ENCODE assay signal across 25 cellular contexts in genomic region chr1:14760780-14761179, GRCh38.
A peak's percentile ranks its signal among the peaks of the same experiment; 100 is the strongest.
DNase-seq lines count a peak whose midpoint lies in the region; ATAC-seq, FAIRE-seq and TF ChIP-seq lines count a peak whose summit lies in the region.
"Had no signal": no experiment of that assay in that cellular context is flagged by ENCODE, and none has a peak within 500 bp of the region (broad histone marks: within the 10 kb centered on the region; RNA-seq: fewer than 3 reads in every experiment).

No MANE protein-coding gene starts in this region.

- peak overlapping the region; percentile 5 for H3K18ac ChIP-seq in neuronal stem cell (ENCODE audit: low read length)

- no peak for FAIRE-seq in GM12878 (lab: Jason Lieb, UNC)
- FAIRE-seq: A549, GM12891, GM18507, H54 had no signal

- WGBS in GM12878 (ENCODE audit: insufficient coverage, insufficient replicate concordance, low lambda C conversion rate, missing lambda C conversion rate): 8% methylated on average over 4 of the region's 5 CpGs
- no CpG with 5 or more reads among the region's 5 CpGs for WGBS in neuronal stem cell (ENCODE audit: extremely low coverage in 2 of 2, insufficient read length in 2 of 2, insufficient replicate concordance in 1 of 2), 2 donors

- no peak for TF ChIP-seq POLR2A in GM12878 (IDR thresholded peaks at IDR 0.05; ENCODE audit: low read depth, low read length)

- no peak overlapping the region for H2BK5ac ChIP-seq in neuronal stem cell (ENCODE audit: low read length)

- in situ Hi-C loops in GM12878 (cut with MboI): no loop called here

- H3K4me2 ChIP-seq in BLaER1 (peak overlapping the region; percentile 72), DOHH2 (ENCODE audit: low read length) (peak overlapping the region; percentile 50; the same call in 1 of the 2 replicates), GM12878 (ENCODE audit: control insufficient read depth, insufficient read depth) (no peak overlapping the region), neuronal stem cell (ENCODE audit: insufficient read depth, low read length, poor library complexity, severe bottlenecking) (no peak overlapping the region)
- H3K4me2 ChIP-seq: A549 had no signal

- H3K27me3 ChIP-seq in BLaER1 (peaks cover 19% of the 10 kb centered on the region; the same call in 1 of the 2 replicates), DOHH2 (ENCODE audit: control insufficient read depth, low read length) (0 out of 2 replicates have a peak, but pooled peaks cover 3% of the 10 kb centered on the region), GM12878 (replicated peaks in 1 of 2; ENCODE audit: control insufficient read depth in 2 of 2, insufficient read depth in 2 of 2, low read length in 1 of 2) (no peaks in the 10 kb centered on the region), neuronal stem cell (ENCODE audit: control insufficient read depth in 3 of 3, insufficient read depth in 3 of 3, low read depth in 1 of 3, low read length in 3 of 3) (no peaks in the 10 kb centered on the region)
- H3K27me3 ChIP-seq: BE2C had no signal

- H2AFZ ChIP-seq in GM12878 (ENCODE audit: control insufficient read depth, low read depth, low read length) (no peak overlapping the region), neuronal stem cell (ENCODE audit: low read length) (no peak overlapping the region)

- H3K9me2 ChIP-seq in DOHH2 (replicated peaks; ENCODE audit: control insufficient read depth, low read length): no peaks in the 10 kb centered on the region

- 0 out of 2 replicates have a peak, but pooled peaks cover 10% of the 10 kb centered on the region for H3F3A ChIP-seq in DOHH2 (ENCODE audit: control insufficient read depth, insufficient read depth)

- CTCF ChIA-PET in GM12878 (lab: Yijun Ruan, JAX): no interaction called here

- no peak for TF ChIP-seq RAD21 in GM12878 (IDR thresholded peaks at IDR 0.05; ENCODE audit: insufficient read depth, low read depth, low read length)

- no peak overlapping the region for H2AK5ac ChIP-seq in neuronal stem cell (ENCODE audit: low read depth, low read length)

- H3K4me3 ChIP-seq in BLaER1 (no peak overlapping the region), DOHH2 (ENCODE audit: low read length) (no peak overlapping the region), GM12878 (no peak overlapping the region), neuronal stem cell (ENCODE audit: low read length in 2 of 2) (no peak overlapping the region)
- H3K4me3 ChIP-seq: A549 had no signal

- H3K23ac ChIP-seq in neuronal stem cell (ENCODE audit: low read depth, low read length, poor library complexity): no peak overlapping the region

- H2BK120ac ChIP-seq in neuronal stem cell (ENCODE audit: low read depth, low read length): no peak overlapping the region

- H3K9me3 ChIP-seq in BLaER1 (no peaks in the 10 kb centered on the region), DOHH2 (ENCODE audit: control insufficient read depth, insufficient read depth, low read length) (no peaks in the 10 kb centered on the region), GM12878 (replicated peaks; ENCODE audit: control insufficient read depth, insufficient read depth, low read length) (no peaks in the 10 kb centered on the region), neuronal stem cell (replicated peaks in 1 of 2; ENCODE audit: control insufficient read depth in 2 of 2, insufficient read depth in 1 of 2, low read depth in 1 of 2, low read length in 2 of 2) (peaks cover 0 to 2% of the 10 kb centered on the region in 2 donors)
- H3K9me3 ChIP-seq: A549, BE2C, Caco-2 had no signal

- POLR2A ChIA-PET in GM12878 (lab: Charles Lee): no interaction called here

- no peak overlapping the region for H2BK12ac ChIP-seq in neuronal stem cell (ENCODE audit: low read length)

- SMC1A ChIA-PET in GM12878 (lab: Charles Lee; ENCODE audit: uncharacterized antibody, unreplicated experiment): no interaction called here

- no peak for ATAC-seq in GM12878
- ATAC-seq: A549; CD8-positive, alpha-beta T cell had no signal

- intact Hi-C loops in GM12878 (cut with micrococcal nuclease; ENCODE audit: unreplicated experiment): no loop called here

- H4K8ac ChIP-seq in neuronal stem cell (ENCODE audit: low read depth, low read length): no peak overlapping the region

- no peaks in the 10 kb centered on the region for H3K36me3 ChIP-seq in BLaER1
- no peaks in the 10 kb centered on the region for H3K36me3 ChIP-seq in DOHH2 (ENCODE audit: control insufficient read depth, low read length)
- no peaks in the 10 kb centered on the region for H3K36me3 ChIP-seq in GM12878 (ENCODE audit: control insufficient read depth in 2 of 2, insufficient read depth in 2 of 2, low read length in 1 of 2)
- peaks cover 0 to 57% of the 10 kb centered on the region in 2 donors for H3K36me3 ChIP-seq in neuronal stem cell (replicated peaks in 1 of 2; ENCODE audit: control insufficient read depth in 2 of 2, insufficient read depth in 2 of 2, low read length in 2 of 2)
- H3K36me3 ChIP-seq: BE2C had no signal

- H3K9ac ChIP-seq in BLaER1 (peak overlapping the region; percentile 43; the same call in 1 of the 2 replicates), GM12878 (ENCODE audit: control insufficient read depth, insufficient read depth, low read length) (no peak overlapping the region), neuronal stem cell (ENCODE audit: low read depth, low read length, poor library complexity) (no peak overlapping the region)

- H2BK15ac ChIP-seq in neuronal stem cell (ENCODE audit: low read length): no peak overlapping the region

- H3K27ac ChIP-seq in BLaER1 (peak overlapping the region; percentile 75), DOHH2 (ENCODE audit: low read depth, low read length) (no peak overlapping the region), GM12878 (ENCODE audit: control insufficient read depth, insufficient read depth) (no peak overlapping the region), neuronal stem cell (replicated peaks; ENCODE audit: low read length) (no peak overlapping the region)
- H3K27ac ChIP-seq: A549, C4-2B had no signal

- no TSS peak for BruUV-seq in GM12878 (replicated peaks; lab: Mats Ljungman, UMichigan)

- H3K4me1 ChIP-seq in BLaER1 (peaks cover 54% of the 10 kb centered on the region), DOHH2 (ENCODE audit: control insufficient read depth, low read length) (peaks cover 34% of the 10 kb centered on the region), GM12878 (ENCODE audit: control insufficient read depth, insufficient read depth, low read length) (peaks cover 4% of the 10 kb centered on the region), neuronal stem cell (ENCODE audit: control insufficient read depth in 2 of 2, insufficient read depth in 1 of 2, low read depth in 1 of 2, low read length in 2 of 2) (peaks cover 7 to 32% of the 10 kb centered on the region in 2 donors)
- H3K4me1 ChIP-seq: BE2C, Caco-2 had no signal

- H3K79me2 ChIP-seq in DOHH2 (ENCODE audit: control insufficient read depth, low read length) (no peaks in the 10 kb centered on the region), GM12878 (ENCODE audit: control insufficient read depth, insufficient read depth, low read length) (no peaks in the 10 kb centered on the region)

- H3K14ac ChIP-seq in neuronal stem cell (ENCODE audit: low read length): no peak overlapping the region

- no peak for TF ChIP-seq EP300 in GM12878 (IDR thresholded peaks at IDR 0.05; ENCODE audit: borderline replicate concordance in 1 of 2, control insufficient read depth in 1 of 2, low read depth in 2 of 2, low read length in 2 of 2)

- no peak overlapping the region for H3K4ac ChIP-seq in neuronal stem cell (ENCODE audit: low read length)

- RAD21 ChIA-PET in GM12878 (lab: Charles Lee; ENCODE audit: unreplicated experiment): no interaction called here

- TF ChIP-seq CTCF in DOHH2 (IDR thresholded peaks at IDR 0.05; ENCODE audit: low read depth, low read length, poor library complexity, severe bottlenecking) (no peak), GM12878 (IDR thresholded peaks at IDR 0.05 in 2 of 3, conservative IDR thresholded peaks at IDR 0.05 in 1 of 3; ENCODE audit: control insufficient read depth in 2 of 3, extremely low read depth in 1 of 3, insufficient read depth in 1 of 3, low read depth in 3 of 3, low read length in 3 of 3) (no peak)

- no peaks in the 10 kb centered on the region for H3K79me1 ChIP-seq in neuronal stem cell (ENCODE audit: low read depth, low read length)

- no peak for DNase-seq in GM12878 (ENCODE audit: low read depth, low spot score)
- DNase-seq in neuronal stem cell (ENCODE audit: low spot score): no peak
- no peak for DNase-seq in HPDE6-E6E7 (ENCODE audit: extremely low spot score)
- no peak for DNase-seq in KG1 (lab: John Stamatoyannopoulos, UW)
- DNase-seq in NCI-H2107 treated with DMSO at 0.1 percent for 48 hours (lab: John Stamatoyannopoulos, UW; ENCODE audit: unreplicated experiment): no peak
- DNase-seq: 8988T; ACHN; AML-193; BE2C; Caco-2; CD4-positive, CD25-positive, alpha-beta regulatory T cell; CD8-positive, alpha-beta T cell; DMS153; DND-41; EL; GDM1; GOT3; HCEC 1CT had no signal

- H4K20me1 ChIP-seq in BLaER1: no peaks in the 10 kb centered on the region
- no peaks in the 10 kb centered on the region for H4K20me1 ChIP-seq in DOHH2 (ENCODE audit: control insufficient read depth, insufficient read depth, low read depth, low read length)
- H4K20me1 ChIP-seq in GM12878 (ENCODE audit: control insufficient read depth, insufficient read depth): no peaks in the 10 kb centered on the region

- H4K91ac ChIP-seq in neuronal stem cell (ENCODE audit: low read depth, low read length, poor library complexity): no peak overlapping the region

TF ChIP-seq in GM12878, 131 proteins besides CTCF, POLR2A, EP300 and RAD21 (continues in another document):
- TF ChIP-seq NFIC (IDR thresholded peaks at IDR 0.05; ENCODE audit: low read depth, low read length): no peak

Comparison
In these comparisons a context has a peak if more than half of its experiments do, and no peak if none do; other contexts are left out.
1. H3K4me2 ChIP-seq: peak in BLaER1 (single experiment) and DOHH2 (single experiment); none in GM12878 (single experiment) and neuronal stem cell (single experiment).